Comparison of ENCODE assay signal across 1 cellular context in genomic region chr7:139230484-139230773, GRCh38.
TF ChIP-seq lines count a peak whose summit lies in the region.

No MANE protein-coding gene starts in this region.

TF ChIP-seq in GM12878, 131 proteins besides CTCF, POLR2A, EP300 and RAD21 (continued from another document):
- TF ChIP-seq USF1 (IDR thresholded peaks at IDR 0.05; ENCODE audit: borderline replicate concordance, extremely low read length, insufficient read depth, low read depth, low read length), result no peak
- TF ChIP-seq RFX5 (IDR thresholded peaks at IDR 0.05; ENCODE audit: low read depth, low read length), result no peak
- TF ChIP-seq ASH2L (IDR thresholded peaks at IDR 0.05; ENCODE audit: borderline replicate concordance, low read depth), result no peak
- no peak for TF ChIP-seq BCL11A (IDR thresholded peaks at IDR 0.05; ENCODE audit: low read depth, low read length)
- TF ChIP-seq NBN (IDR thresholded peaks at IDR 0.05), result no peak
- TF ChIP-seq PML (IDR thresholded peaks at IDR 0.05; ENCODE audit: low read length), result no peak
- TF ChIP-seq E2F4 (IDR thresholded peaks at IDR 0.05; ENCODE audit: low read depth, low read length), result no peak
- no peak for TF ChIP-seq CEBPB (IDR thresholded peaks at IDR 0.05; ENCODE audit: borderline replicate concordance in 1 of 2, low read depth in 2 of 2, low read length in 2 of 2)
- no peak for TF ChIP-seq YBX1 (IDR thresholded peaks at IDR 0.05)
- no peak for TF ChIP-seq IKZF1 (conservative IDR thresholded peaks at IDR 0.05)
- no peak for TF ChIP-seq ZBTB4 (CRISPR knock-in tag; IDR thresholded peaks at IDR 0.05)
- no peak for TF ChIP-seq ZNF592 (IDR thresholded peaks at IDR 0.05)
TF ChIP-seq in GM12878: peak in this region for 0.
